ENCODE assay signal across 8 cellular contexts in genomic region chr17:75524971-75525805, GRCh38. TPM values are rescaled to one million over a fixed set of nuclear protein-coding genes. Genes with fewer than 3 reads are reported as not detected.
DNase-seq lines count a peak whose midpoint lies in the region; ATAC-seq and TF ChIP-seq lines count a peak whose summit lies in the region.

A gene with protein sequence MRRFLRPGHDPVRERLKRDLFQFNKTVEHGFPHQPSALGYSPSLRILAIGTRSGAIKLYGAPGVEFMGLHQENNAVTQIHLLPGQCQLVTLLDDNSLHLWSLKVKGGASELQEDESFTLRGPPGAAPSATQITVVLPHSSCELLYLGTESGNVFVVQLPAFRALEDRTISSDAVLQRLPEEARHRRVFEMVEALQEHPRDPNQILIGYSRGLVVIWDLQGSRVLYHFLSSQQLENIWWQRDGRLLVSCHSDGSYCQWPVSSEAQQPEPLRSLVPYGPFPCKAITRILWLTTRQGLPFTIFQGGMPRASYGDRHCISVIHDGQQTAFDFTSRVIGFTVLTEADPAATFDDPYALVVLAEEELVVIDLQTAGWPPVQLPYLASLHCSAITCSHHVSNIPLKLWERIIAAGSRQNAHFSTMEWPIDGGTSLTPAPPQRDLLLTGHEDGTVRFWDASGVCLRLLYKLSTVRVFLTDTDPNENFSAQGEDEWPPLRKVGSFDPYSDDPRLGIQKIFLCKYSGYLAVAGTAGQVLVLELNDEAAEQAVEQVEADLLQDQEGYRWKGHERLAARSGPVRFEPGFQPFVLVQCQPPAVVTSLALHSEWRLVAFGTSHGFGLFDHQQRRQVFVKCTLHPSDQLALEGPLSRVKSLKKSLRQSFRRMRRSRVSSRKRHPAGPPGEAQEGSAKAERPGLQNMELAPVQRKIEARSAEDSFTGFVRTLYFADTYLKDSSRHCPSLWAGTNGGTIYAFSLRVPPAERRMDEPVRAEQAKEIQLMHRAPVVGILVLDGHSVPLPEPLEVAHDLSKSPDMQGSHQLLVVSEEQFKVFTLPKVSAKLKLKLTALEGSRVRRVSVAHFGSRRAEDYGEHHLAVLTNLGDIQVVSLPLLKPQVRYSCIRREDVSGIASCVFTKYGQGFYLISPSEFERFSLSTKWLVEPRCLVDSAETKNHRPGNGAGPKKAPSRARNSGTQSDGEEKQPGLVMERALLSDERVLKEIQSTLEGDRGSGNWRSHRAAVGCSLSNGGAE (plus strand): TSS chr17:75525697. CDS start chr17:75543427, 17,730 bp downstream.

- H3K36me3 Mint-ChIP-seq in neural progenitor cell = peaks cover 8% of the 10 kb centered on the region

- 0 out of 2 replicates have a peak, but pooled peaks have one; percentile 66 for TF ChIP-seq EP300 in Ishikawa (IDR thresholded peaks at IDR 0.05; ENCODE audit: borderline replicate concordance)

- H3K4me3 ChIP-seq in Peyer's patch (peak within 1 kb of the TSS; percentile 72 to 94 (median 88)), fibroblast of pulmonary artery (replicated peaks; ENCODE audit: low read depth, low read length) (peak within 1 kb of the TSS; percentile 51), neural progenitor cell (peak within 1 kb of the TSS; percentile 87)

- H3K27me3 Mint-ChIP-seq in neural progenitor cell (ENCODE audit: insufficient read depth, low read depth) = peaks cover 22% of the 10 kb centered on the region

- peaks cover 0 to 20% (median 0%) of the 10 kb centered on the region in 3 donors for H3K36me3 ChIP-seq in Peyer's patch
- H3K36me3 ChIP-seq in neural progenitor cell = no peaks in the 10 kb centered on the region

- peaks cover 42% of the 10 kb centered on the region for H4K20me1 ChIP-seq in neural progenitor cell (ENCODE audit: low read depth)

- peak within 1 kb of the TSS; percentile 97 for H3K4me2 ChIP-seq in neural progenitor cell

- peak; percentile 68 for ATAC-seq in GM21515 (IDR thresholded peaks at IDR 0.05; ENCODE audit: unreplicated experiment)

- in situ Hi-C loops in Caki2 (cut with HindIII; ENCODE audit: low pct_unique_long_range_greater_than_20kb, low sequenced_read_pairs) = no loop called here

- peaks cover 32% of the 10 kb centered on the region for H3K79me2 ChIP-seq in neural progenitor cell (ENCODE audit: low read depth)

- no peak within 1 kb of the TSS for H3K27ac Mint-ChIP-seq in neural progenitor cell

- H3K4me1 ChIP-seq in Peyer's patch (peaks cover 0 to 27% (median 8%) of the 10 kb centered on the region in 4 donors), neural progenitor cell (peaks cover 7% of the 10 kb centered on the region)

- peak; percentile 89 for DNase-seq in Caki2 (ENCODE audit: low read depth)
- DNase-seq in Peyer's patch = peak; percentile 85 to 96 (median 94)
- DNase-seq in activated T-helper 1 cell treated with Interleukin-2 at 50 U/mL for 16 hours (ENCODE audit: low read depth) = peak; percentile 88
- peak; percentile 38 for DNase-seq in fibroblast of pulmonary artery (ENCODE audit: low read depth)
- peak; percentile 95 for DNase-seq in neural progenitor cell (ENCODE audit: low spot score)

- no peaks in the 10 kb centered on the region for H3K27me3 ChIP-seq in Peyer's patch
- no peaks in the 10 kb centered on the region for H3K27me3 ChIP-seq in neural progenitor cell

- peaks cover 33% of the 10 kb centered on the region for H3F3A ChIP-seq in neural progenitor cell (ENCODE audit: low read depth)

- peak; percentile 32; the same call in 1 of the 2 replicates for TF ChIP-seq RAD21 in Ishikawa (IDR thresholded peaks at IDR 0.05; ENCODE audit: low read depth)

- H3K4me1 Mint-ChIP-seq in neural progenitor cell = peaks cover 16% of the 10 kb centered on the region

- H3K9me3 Mint-ChIP-seq in neural progenitor cell = no peaks in the 10 kb centered on the region

- H3K9me3 ChIP-seq in Peyer's patch (no peaks in the 10 kb centered on the region), neural progenitor cell (ENCODE audit: low read depth) (no peaks in the 10 kb centered on the region)

- peak; percentile 87 to 96 for TF ChIP-seq POLR2A in Peyer's patch (IDR thresholded peaks at IDR 0.05)

- H3K9ac ChIP-seq in neural progenitor cell = no peak within 1 kb of the TSS

- H3K4me3 Mint-ChIP-seq in neural progenitor cell = peak within 1 kb of the TSS; percentile 77

- TF ChIP-seq CTCF in Peyer's patch (IDR thresholded peaks at IDR 0.05) = peak; percentile 33 to 69 (median 58)
- TF ChIP-seq CTCF in fibroblast of pulmonary artery (IDR thresholded peaks at IDR 0.05; ENCODE audit: low read length, missing control alignments) = no peak
- TF ChIP-seq CTCF in neural progenitor cell (IDR thresholded peaks at IDR 0.05) = peak; percentile 47

- H3K27ac ChIP-seq in Peyer's patch (peak within 1 kb of the TSS; percentile 85 to 98 (median 91)), neural progenitor cell (no peak within 1 kb of the TSS), temporal lobe (ENCODE audit: low read depth, low read length) (peak within 1 kb of the TSS; percentile 4)

- H2AFZ ChIP-seq in neural progenitor cell (replicated peaks) = peak within 1 kb of the TSS; percentile 66

TF ChIP-seq in Ishikawa, 13 proteins besides CTCF, POLR2A, EP300 and RAD21:
- TF ChIP-seq ZBTB7A (IDR thresholded peaks at IDR 0.05; ENCODE audit: low read depth) (peak; percentile 87), TEAD4 (IDR thresholded peaks at IDR 0.05) (peak; percentile 52), YY1 (IDR thresholded peaks at IDR 0.05; ENCODE audit: low read depth) (peak; percentile 70; the same call in 1 of the 2 replicates), FOXM1 (IDR thresholded peaks at IDR 0.05; ENCODE audit: borderline replicate concordance, low read depth) (no peak), CREB1 (IDR thresholded peaks at IDR 0.05; ENCODE audit: low read depth) (peak; percentile 24), EGR1 (IDR thresholded peaks at IDR 0.05) (peak; percentile 44; the same call in 1 of the 2 replicates), USF1 (IDR thresholded peaks at IDR 0.05) (peak; percentile 37; the same call in 1 of the 2 replicates), NFIC (IDR thresholded peaks at IDR 0.05) (0 out of 2 replicates have a peak, but pooled peaks have one; percentile 25), TCF12 (IDR thresholded peaks at IDR 0.05; ENCODE audit: low read depth) (peak; percentile 63), MAX (IDR thresholded peaks at IDR 0.05) (peak; percentile 76), CEBPB (IDR thresholded peaks at IDR 0.05) (no peak), TAF1 (IDR thresholded peaks at IDR 0.05; ENCODE audit: low read depth) (peak; percentile 88)
- TF ChIP-seq, protein P1, sequence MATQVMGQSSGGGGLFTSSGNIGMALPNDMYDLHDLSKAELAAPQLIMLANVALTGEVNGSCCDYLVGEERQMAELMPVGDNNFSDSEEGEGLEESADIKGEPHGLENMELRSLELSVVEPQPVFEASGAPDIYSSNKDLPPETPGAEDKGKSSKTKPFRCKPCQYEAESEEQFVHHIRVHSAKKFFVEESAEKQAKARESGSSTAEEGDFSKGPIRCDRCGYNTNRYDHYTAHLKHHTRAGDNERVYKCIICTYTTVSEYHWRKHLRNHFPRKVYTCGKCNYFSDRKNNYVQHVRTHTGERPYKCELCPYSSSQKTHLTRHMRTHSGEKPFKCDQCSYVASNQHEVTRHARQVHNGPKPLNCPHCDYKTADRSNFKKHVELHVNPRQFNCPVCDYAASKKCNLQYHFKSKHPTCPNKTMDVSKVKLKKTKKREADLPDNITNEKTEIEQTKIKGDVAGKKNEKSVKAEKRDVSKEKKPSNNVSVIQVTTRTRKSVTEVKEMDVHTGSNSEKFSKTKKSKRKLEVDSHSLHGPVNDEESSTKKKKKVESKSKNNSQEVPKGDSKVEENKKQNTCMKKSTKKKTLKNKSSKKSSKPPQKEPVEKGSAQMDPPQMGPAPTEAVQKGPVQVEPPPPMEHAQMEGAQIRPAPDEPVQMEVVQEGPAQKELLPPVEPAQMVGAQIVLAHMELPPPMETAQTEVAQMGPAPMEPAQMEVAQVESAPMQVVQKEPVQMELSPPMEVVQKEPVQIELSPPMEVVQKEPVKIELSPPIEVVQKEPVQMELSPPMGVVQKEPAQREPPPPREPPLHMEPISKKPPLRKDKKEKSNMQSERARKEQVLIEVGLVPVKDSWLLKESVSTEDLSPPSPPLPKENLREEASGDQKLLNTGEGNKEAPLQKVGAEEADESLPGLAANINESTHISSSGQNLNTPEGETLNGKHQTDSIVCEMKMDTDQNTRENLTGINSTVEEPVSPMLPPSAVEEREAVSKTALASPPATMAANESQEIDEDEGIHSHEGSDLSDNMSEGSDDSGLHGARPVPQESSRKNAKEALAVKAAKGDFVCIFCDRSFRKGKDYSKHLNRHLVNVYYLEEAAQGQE (IDR thresholded peaks at IDR 0.05; ENCODE audit: low read depth) = peak; percentile 24; the same call in 1 of the 2 replicates

RNA-seq across cellular contexts. Expression of the gene that starts here (rescaled TPM):
- 34.2 and 42.5 TPM in 2 replicates for total RNA-seq in Caki2 (2014; rRNA removed; shearing (Covaris generic); ENCODE audit: low replicate concordance)
- 100 to 1,000 TPM; 221 to 563 (median 300) TPM for total RNA-seq in Peyer's patch
- total RNA-seq in neural progenitor cell (ENCODE audit: low replicate concordance) = 16.6 and 60.2 TPM in 2 replicates
- 0.74 TPM for total RNA-seq in temporal lobe

Comparison
In these comparisons a context has a peak if more than half of its experiments do, and no peak if none do; other contexts are left out.
1. RNA of the gene that starts here (total RNA-seq): 221 to 563 TPM in Peyer's patch, 34.2 to 42.5 TPM in Caki2 and 16.6 to 60.2 TPM in neural progenitor cell; 0.74 TPM in temporal lobe (single experiment); every median in the first group is over 10 times any median in the second.
2. DNase-seq: peak in every context shown above with its lines; median percentile 95 in neural progenitor cell; 94 in Peyer's patch; 89 in Caki2; 88 in activated T-helper 1 cell treated with Interleukin-2 at 50 U/mL for 16 hours; 38 in fibroblast of pulmonary artery.
3. Peak in every context shown above with its lines, with median percentiles within 50 percentile points of each other: H3K4me3 ChIP-seq.